2 cellular contexts compared by ENCODE assay signal in the genomic region with DNA sequence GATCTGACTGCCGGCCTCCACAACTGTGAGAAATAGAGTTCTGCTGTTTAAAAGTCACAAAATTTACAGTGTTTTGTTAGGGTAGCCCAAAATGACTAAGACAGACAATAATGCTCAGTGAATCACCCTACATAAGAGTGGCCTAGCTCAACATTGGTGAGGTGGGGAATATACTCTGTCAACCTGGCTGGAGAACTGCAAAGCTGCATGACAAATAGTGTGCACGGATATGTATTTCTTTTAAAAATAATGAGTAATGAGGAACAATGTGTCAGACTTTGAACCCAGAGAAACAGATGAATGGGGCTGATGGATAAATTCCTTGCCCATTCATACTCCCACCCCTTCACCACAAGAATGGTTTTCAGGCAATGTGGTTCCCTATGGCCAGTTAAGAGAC.
TF ChIP-seq lines count a peak whose summit lies in the region.

No MANE protein-coding gene starts in this region.

TF ChIP-seq in SK-N-SH, 30 proteins besides CTCF, POLR2A, EP300 and RAD21 (continued from another document):
- peak; percentile 22; the same call in 1 of the 2 replicates for TF ChIP-seq RXRA (IDR thresholded peaks at IDR 0.05; ENCODE audit: borderline replicate concordance, low read depth)
- TF ChIP-seq MXI1 (IDR thresholded peaks at IDR 0.05; ENCODE audit: low read depth, low read length) = no peak
- TF ChIP-seq, protein P1, sequence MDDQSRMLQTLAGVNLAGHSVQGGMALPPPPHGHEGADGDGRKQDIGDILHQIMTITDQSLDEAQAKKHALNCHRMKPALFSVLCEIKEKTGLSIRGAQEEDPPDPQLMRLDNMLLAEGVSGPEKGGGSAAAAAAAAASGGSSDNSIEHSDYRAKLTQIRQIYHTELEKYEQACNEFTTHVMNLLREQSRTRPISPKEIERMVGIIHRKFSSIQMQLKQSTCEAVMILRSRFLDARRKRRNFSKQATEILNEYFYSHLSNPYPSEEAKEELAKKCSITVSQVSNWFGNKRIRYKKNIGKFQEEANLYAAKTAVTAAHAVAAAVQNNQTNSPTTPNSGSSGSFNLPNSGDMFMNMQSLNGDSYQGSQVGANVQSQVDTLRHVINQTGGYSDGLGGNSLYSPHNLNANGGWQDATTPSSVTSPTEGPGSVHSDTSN (IDR thresholded peaks at IDR 0.05) = peak; percentile 61
- no peak for TF ChIP-seq POLR2AphosphoS5 (IDR thresholded peaks at IDR 0.05; ENCODE audit: low read depth, low read length)
- TF ChIP-seq GATA2 (CRISPR knock-in tag; IDR thresholded peaks at IDR 0.05) = no peak
- TF ChIP-seq, protein P2, sequence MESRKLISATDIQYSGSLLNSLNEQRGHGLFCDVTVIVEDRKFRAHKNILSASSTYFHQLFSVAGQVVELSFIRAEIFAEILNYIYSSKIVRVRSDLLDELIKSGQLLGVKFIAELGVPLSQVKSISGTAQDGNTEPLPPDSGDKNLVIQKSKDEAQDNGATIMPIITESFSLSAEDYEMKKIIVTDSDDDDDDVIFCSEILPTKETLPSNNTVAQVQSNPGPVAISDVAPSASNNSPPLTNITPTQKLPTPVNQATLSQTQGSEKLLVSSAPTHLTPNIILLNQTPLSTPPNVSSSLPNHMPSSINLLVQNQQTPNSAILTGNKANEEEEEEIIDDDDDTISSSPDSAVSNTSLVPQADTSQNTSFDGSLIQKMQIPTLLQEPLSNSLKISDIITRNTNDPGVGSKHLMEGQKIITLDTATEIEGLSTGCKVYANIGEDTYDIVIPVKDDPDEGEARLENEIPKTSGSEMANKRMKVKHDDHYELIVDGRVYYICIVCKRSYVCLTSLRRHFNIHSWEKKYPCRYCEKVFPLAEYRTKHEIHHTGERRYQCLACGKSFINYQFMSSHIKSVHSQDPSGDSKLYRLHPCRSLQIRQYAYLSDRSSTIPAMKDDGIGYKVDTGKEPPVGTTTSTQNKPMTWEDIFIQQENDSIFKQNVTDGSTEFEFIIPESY (IDR thresholded peaks at IDR 0.05; ENCODE audit: borderline replicate concordance, low read depth) = no peak
- TF ChIP-seq RFX5 (IDR thresholded peaks at IDR 0.05; ENCODE audit: low read length) = no peak
- TF ChIP-seq TAF1 (IDR thresholded peaks at IDR 0.05; ENCODE audit: borderline replicate concordance, low read depth, low read length) = no peak
- no peak for TF ChIP-seq NRF1 (IDR thresholded peaks at IDR 0.05; ENCODE audit: low read depth, low read length)
- TF ChIP-seq GABPA (IDR thresholded peaks at IDR 0.05; ENCODE audit: low read depth) = no peak
- TF ChIP-seq FOSL2 (IDR thresholded peaks at IDR 0.05; ENCODE audit: borderline replicate concordance, low read depth) = peak; percentile 70; the same call in 1 of the 2 replicates
- TF ChIP-seq FOXM1 (IDR thresholded peaks at IDR 0.05; ENCODE audit: low read depth) = no peak
- TF ChIP-seq, protein P3, sequence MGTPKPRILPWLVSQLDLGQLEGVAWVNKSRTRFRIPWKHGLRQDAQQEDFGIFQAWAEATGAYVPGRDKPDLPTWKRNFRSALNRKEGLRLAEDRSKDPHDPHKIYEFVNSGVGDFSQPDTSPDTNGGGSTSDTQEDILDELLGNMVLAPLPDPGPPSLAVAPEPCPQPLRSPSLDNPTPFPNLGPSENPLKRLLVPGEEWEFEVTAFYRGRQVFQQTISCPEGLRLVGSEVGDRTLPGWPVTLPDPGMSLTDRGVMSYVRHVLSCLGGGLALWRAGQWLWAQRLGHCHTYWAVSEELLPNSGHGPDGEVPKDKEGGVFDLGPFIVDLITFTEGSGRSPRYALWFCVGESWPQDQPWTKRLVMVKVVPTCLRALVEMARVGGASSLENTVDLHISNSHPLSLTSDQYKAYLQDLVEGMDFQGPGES (IDR thresholded peaks at IDR 0.05; ENCODE audit: low read depth, low read length) = no peak
- no peak for TF ChIP-seq ELF1 (IDR thresholded peaks at IDR 0.05)
- TF ChIP-seq YY1 (IDR thresholded peaks at IDR 0.05; ENCODE audit: low read depth) = no peak
- TF ChIP-seq, protein P4, sequence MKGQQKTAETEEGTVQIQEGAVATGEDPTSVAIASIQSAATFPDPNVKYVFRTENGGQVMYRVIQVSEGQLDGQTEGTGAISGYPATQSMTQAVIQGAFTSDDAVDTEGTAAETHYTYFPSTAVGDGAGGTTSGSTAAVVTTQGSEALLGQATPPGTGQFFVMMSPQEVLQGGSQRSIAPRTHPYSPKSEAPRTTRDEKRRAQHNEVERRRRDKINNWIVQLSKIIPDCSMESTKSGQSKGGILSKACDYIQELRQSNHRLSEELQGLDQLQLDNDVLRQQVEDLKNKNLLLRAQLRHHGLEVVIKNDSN (IDR thresholded peaks at IDR 0.05; ENCODE audit: borderline replicate concordance, low read depth) = no peak
- TF ChIP-seq NFIC (IDR thresholded peaks at IDR 0.05; ENCODE audit: borderline replicate concordance) = no peak
- TF ChIP-seq MEF2A (IDR thresholded peaks at IDR 0.05; ENCODE audit: borderline replicate concordance, low read depth) = no peak
- TF ChIP-seq, protein P5, sequence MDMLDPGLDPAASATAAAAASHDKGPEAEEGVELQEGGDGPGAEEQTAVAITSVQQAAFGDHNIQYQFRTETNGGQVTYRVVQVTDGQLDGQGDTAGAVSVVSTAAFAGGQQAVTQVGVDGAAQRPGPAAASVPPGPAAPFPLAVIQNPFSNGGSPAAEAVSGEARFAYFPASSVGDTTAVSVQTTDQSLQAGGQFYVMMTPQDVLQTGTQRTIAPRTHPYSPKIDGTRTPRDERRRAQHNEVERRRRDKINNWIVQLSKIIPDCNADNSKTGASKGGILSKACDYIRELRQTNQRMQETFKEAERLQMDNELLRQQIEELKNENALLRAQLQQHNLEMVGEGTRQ (IDR thresholded peaks at IDR 0.05; ENCODE audit: borderline replicate concordance, low read depth, low read length) = no peak

TF ChIP-seq in SK-N-SH treated with all-trans-retinoic acid at 6 μM for 48 hours, 23 proteins besides CTCF, POLR2A, EP300 and RAD21 (continued from another document):
- TF ChIP-seq, protein P6, sequence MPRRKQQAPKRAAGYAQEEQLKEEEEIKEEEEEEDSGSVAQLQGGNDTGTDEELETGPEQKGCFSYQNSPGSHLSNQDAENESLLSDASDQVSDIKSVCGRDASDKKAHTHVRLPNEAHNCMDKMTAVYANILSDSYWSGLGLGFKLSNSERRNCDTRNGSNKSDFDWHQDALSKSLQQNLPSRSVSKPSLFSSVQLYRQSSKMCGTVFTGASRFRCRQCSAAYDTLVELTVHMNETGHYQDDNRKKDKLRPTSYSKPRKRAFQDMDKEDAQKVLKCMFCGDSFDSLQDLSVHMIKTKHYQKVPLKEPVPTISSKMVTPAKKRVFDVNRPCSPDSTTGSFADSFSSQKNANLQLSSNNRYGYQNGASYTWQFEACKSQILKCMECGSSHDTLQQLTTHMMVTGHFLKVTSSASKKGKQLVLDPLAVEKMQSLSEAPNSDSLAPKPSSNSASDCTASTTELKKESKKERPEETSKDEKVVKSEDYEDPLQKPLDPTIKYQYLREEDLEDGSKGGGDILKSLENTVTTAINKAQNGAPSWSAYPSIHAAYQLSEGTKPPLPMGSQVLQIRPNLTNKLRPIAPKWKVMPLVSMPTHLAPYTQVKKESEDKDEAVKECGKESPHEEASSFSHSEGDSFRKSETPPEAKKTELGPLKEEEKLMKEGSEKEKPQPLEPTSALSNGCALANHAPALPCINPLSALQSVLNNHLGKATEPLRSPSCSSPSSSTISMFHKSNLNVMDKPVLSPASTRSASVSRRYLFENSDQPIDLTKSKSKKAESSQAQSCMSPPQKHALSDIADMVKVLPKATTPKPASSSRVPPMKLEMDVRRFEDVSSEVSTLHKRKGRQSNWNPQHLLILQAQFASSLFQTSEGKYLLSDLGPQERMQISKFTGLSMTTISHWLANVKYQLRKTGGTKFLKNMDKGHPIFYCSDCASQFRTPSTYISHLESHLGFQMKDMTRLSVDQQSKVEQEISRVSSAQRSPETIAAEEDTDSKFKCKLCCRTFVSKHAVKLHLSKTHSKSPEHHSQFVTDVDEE (CRISPR knock-in tag; IDR thresholded peaks at IDR 0.05) = no peak
- TF ChIP-seq OSR1 (CRISPR knock-in tag; IDR thresholded peaks at IDR 0.05) (no peak), ZNF565 (CRISPR knock-in tag; conservative IDR thresholded peaks at IDR 0.05; ENCODE audit: low read depth) (no peak), ZNF70 (CRISPR knock-in tag; IDR thresholded peaks at IDR 0.05) (no peak), GLIS3 (CRISPR knock-in tag; IDR thresholded peaks at IDR 0.05) (no peak), ZFP3 (CRISPR knock-in tag; IDR thresholded peaks at IDR 0.05) (no peak), PPARA (CRISPR knock-in tag; IDR thresholded peaks at IDR 0.05; ENCODE audit: borderline replicate concordance) (no peak)
- TF ChIP-seq, protein P7, sequence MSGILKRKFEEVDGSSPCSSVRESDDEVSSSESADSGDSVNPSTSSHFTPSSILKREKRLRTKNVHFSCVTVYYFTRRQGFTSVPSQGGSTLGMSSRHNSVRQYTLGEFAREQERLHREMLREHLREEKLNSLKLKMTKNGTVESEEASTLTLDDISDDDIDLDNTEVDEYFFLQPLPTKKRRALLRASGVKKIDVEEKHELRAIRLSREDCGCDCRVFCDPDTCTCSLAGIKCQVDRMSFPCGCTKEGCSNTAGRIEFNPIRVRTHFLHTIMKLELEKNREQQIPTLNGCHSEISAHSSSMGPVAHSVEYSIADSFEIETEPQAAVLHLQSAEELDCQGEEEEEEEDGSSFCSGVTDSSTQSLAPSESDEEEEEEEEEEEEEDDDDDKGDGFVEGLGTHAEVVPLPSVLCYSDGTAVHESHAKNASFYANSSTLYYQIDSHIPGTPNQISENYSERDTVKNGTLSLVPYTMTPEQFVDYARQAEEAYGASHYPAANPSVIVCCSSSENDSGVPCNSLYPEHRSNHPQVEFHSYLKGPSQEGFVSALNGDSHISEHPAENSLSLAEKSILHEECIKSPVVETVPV (CRISPR knock-in tag; IDR thresholded peaks at IDR 0.05) = no peak
- TF ChIP-seq, protein P8, sequence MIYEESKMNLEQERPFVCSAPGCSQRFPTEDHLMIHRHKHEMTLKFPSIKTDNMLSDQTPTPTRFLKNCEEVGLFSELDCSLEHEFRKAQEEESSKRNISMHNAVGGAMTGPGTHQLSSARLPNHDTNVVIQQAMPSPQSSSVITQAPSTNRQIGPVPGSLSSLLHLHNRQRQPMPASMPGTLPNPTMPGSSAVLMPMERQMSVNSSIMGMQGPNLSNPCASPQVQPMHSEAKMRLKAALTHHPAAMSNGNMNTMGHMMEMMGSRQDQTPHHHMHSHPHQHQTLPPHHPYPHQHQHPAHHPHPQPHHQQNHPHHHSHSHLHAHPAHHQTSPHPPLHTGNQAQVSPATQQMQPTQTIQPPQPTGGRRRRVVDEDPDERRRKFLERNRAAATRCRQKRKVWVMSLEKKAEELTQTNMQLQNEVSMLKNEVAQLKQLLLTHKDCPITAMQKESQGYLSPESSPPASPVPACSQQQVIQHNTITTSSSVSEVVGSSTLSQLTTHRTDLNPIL (CRISPR knock-in tag; IDR thresholded peaks at IDR 0.05; ENCODE audit: low read depth) = no peak
